In the genomic region with DNA sequence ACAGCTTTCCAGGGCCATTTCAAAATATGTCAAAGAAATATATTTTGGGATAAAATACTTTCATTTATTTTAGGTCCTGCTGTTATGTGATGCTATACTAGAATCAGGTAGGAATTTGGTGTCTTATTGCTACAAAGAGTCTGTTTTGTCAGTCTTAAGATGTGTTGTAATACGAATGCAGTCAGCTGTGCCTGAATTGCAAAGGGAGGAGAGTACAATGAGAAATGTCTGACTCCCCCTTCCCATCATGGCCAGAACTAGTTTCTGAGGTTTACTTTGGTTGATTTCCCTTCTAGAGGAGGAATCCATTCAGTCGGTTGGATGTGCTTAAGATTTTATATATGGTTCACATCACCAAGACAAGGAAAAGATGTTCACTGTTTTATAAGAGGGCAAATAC, we compare ENCODE assay signal across 28 cellular contexts.
"Had no signal": no experiment of that assay in that cellular context is flagged by ENCODE, and none has a peak within 500 bp of the region (broad histone marks: within the 10 kb centered on the region; RNA-seq: fewer than 3 reads in every experiment).

No MANE protein-coding gene starts in this region.

- H3K4me3 Mint-ChIP-seq: dendritic cell treated with granulocyte-macrophage colony-stimulating factor and Interleukin-4, amounts not matched to agents 40 ng/mL and 50 ng/mL, for 4 days; endodermal cell; mesothelial cell of epicardium; naive B cell; natural killer cell treated with Interleukin-12 subunit alpha and Interleukin-12 subunit beta and Interleukin-15 and Interleukin-18, amount 100 ng/mL, for 72 hours; neural progenitor cell; stimulated activated naive B cell treated with anti-CD40 and anti-IgM and Interleukin-4, amounts not matched to agents 10 μg/mL and 1 μg/mL and 100 μg/mL, for 72 hours; stimulated activated naive CD8-positive, alpha-beta T cell treated with anti-CD3 and anti-CD28 coated beads, Interleukin-15, Interleukin-2, amounts not matched to agents 100 ng/mL and 50 ng/mL, for 24 hours had no signal

- H3K4me2 ChIP-seq: neural progenitor cell had no signal

- H3K27me3 ChIP-seq: colonic mucosa, esophagus muscularis mucosa, left lung, neural progenitor cell, tibial nerve, upper lobe of left lung had no signal

- H3K79me2 ChIP-seq: parathyroid adenoma had no signal

- H3K27me3 Mint-ChIP-seq: dendritic cell treated with granulocyte-macrophage colony-stimulating factor and Interleukin-4, amounts not matched to agents 40 ng/mL and 50 ng/mL, for 4 days; naive B cell; progenitor cell of endocrine pancreas; stimulated activated naive B cell treated with anti-CD40 and anti-IgM and Interleukin-4, amounts not matched to agents 10 μg/mL and 1 μg/mL and 100 μg/mL, for 72 hours; stimulated activated naive CD8-positive, alpha-beta T cell treated with anti-CD3 and anti-CD28 coated beads, Interleukin-15, Interleukin-2, amounts not matched to agents 100 ng/mL and 50 ng/mL, for 24 hours had no signal

- H3K9me3 ChIP-seq: colonic mucosa, esophagus muscularis mucosa, left lung, mucosa of descending colon, thoracic aorta, tibial nerve, upper lobe of left lung had no signal

- H3K27ac ChIP-seq: colonic mucosa, esophagus muscularis mucosa, left lung, neural progenitor cell, parathyroid adenoma, thoracic aorta, tibial nerve, upper lobe of left lung had no signal

- H3K36me3 ChIP-seq: colonic mucosa, esophagus muscularis mucosa, left lung, neural progenitor cell, thoracic aorta, tibial nerve, upper lobe of left lung had no signal

- FAIRE-seq: kidney, small intestine, urothelium cell line had no signal

- ATAC-seq: left cardiac atrium; left lung; mucosa of descending colon; natural killer cell treated with Interleukin-12 subunit alpha and Interleukin-12 subunit beta and Interleukin-15 and Interleukin-18, amount 100 ng/mL, for 72 hours; right cardiac atrium; stimulated activated naive B cell treated with anti-CD40 and anti-IgM and Interleukin-4, amounts not matched to agents 10 μg/mL and 1 μg/mL and 100 μg/mL, for 72 hours had no signal

- H3K9me3 Mint-ChIP-seq: dendritic cell treated with granulocyte-macrophage colony-stimulating factor and Interleukin-4, amounts not matched to agents 40 ng/mL and 50 ng/mL, for 4 days; endodermal cell; natural killer cell treated with Interleukin-12 subunit alpha and Interleukin-12 subunit beta and Interleukin-15 and Interleukin-18, amount 100 ng/mL, for 72 hours; neural progenitor cell; stimulated activated naive CD8-positive, alpha-beta T cell treated with anti-CD3 and anti-CD28 coated beads, Interleukin-15, Interleukin-2, amounts not matched to agents 100 ng/mL and 50 ng/mL, for 24 hours had no signal

- H3K36me3 Mint-ChIP-seq: mesothelial cell of epicardium; naive B cell; natural killer cell treated with Interleukin-12 subunit alpha and Interleukin-12 subunit beta and Interleukin-15 and Interleukin-18, amount 100 ng/mL, for 72 hours; neural progenitor cell; stimulated activated naive B cell treated with anti-CD40 and anti-IgM and Interleukin-4, amounts not matched to agents 10 μg/mL and 1 μg/mL and 100 μg/mL, for 72 hours had no signal

- H3K27ac Mint-ChIP-seq: dendritic cell treated with granulocyte-macrophage colony-stimulating factor and Interleukin-4, amounts not matched to agents 40 ng/mL and 50 ng/mL, for 4 days; endodermal cell; mesothelial cell of epicardium; natural killer cell treated with Interleukin-12 subunit alpha and Interleukin-12 subunit beta and Interleukin-15 and Interleukin-18, amount 100 ng/mL, for 72 hours; neural progenitor cell; progenitor cell of endocrine pancreas; stimulated activated naive B cell treated with anti-CD40 and anti-IgM and Interleukin-4, amounts not matched to agents 10 μg/mL and 1 μg/mL and 100 μg/mL, for 72 hours; stimulated activated naive CD8-positive, alpha-beta T cell treated with anti-CD3 and anti-CD28 coated beads, Interleukin-15, Interleukin-2, amounts not matched to agents 100 ng/mL and 50 ng/mL, for 24 hours had no signal

- DNase-seq: colonic mucosa; effector CD8-positive, alpha-beta T cell; endodermal cell; foreskin melanocyte; head of caudate nucleus; kidney; left cardiac atrium; left lung; mesenchymal stem cell; mucosa of descending colon; naive B cell; right cardiac atrium; small intestine; stimulated activated CD4-positive, alpha-beta T cell treated with anti-CD3 and anti-CD28 coated beads, Interleukin-15, amount 100 ng/mL, for 24 hours; stimulated activated CD4-positive, alpha-beta T cell treated with anti-CD3 and anti-CD28 coated beads, Interleukin-2, amount 100 ng/mL, for 48 hours; stimulated activated naive B cell treated with anti-CD40 and anti-IgM and Interleukin-4, amounts not matched to agents 10 μg/mL and 1 μg/mL and 100 μg/mL, for 72 hours; upper lobe of left lung had no signal

- H3K4me3 ChIP-seq: colonic mucosa, esophagus muscularis mucosa, left lung, mucosa of descending colon, neural progenitor cell, thoracic aorta, tibial nerve, upper lobe of left lung had no signal

- H3K9ac ChIP-seq: neural progenitor cell, parathyroid adenoma had no signal

- H3K4me1 ChIP-seq: parathyroid adenoma had no signal

- H2AFZ ChIP-seq: neural progenitor cell, parathyroid adenoma had no signal
